In the genomic region with DNA sequence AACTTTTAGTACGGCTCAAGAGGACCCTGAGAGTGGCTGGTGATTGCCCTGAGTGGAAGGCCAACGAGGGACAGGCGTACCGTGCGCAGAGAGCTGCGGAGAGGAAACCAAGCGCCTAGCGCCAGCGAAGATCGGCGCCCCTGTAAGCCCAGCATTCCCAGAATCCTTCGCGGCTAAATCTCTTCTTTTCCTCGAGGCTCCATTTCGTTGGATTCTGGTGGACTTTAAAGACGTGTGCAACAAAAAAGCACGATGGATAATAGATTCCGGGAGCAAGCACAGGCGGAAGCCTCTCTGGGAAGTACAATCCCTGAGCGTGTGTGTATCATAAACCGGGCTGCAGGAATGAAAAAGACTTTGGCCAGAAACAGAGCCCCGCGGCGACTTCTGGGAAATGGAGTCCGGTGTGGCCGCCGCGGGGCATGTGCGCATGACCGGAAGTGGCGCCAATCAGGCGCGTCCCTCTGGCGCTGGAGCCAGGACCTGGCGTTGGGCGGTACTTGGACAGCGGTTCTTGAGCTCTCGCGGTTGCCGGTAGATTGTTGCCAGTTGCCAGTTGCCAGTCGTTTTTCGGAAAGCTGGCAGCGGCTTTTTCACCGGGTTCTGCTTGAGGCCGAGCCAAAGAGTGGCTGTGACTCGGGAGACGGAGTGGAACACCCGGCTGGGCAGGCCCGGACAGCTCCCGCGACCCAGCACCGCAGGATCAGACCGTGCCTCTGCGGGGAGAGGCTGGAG, we compare ENCODE assay signal across 8 cellular contexts. TPM values are rescaled to one million over a fixed set of nuclear protein-coding genes. Genes with fewer than 3 reads are reported as not detected.
DNase-seq lines count a peak whose midpoint lies in the region; ATAC-seq and TF ChIP-seq lines count a peak whose summit lies in the region.

A gene (plus strand): TSS at position 449 of the 735 bp plus-strand sequence. CDS start 406 bp downstream, outside the sequence.

- peak; percentile 87 for ATAC-seq in GM19397 (IDR thresholded peaks at IDR 0.05; ENCODE audit: unreplicated experiment)
- peak; percentile 53 for ATAC-seq in HG03558 (IDR thresholded peaks at IDR 0.05; ENCODE audit: extremely low read depth, unreplicated experiment)

- H3K9me3 Mint-ChIP-seq in activated CD4-positive, alpha-beta T cell treated with anti-CD3 and anti-CD28 coated beads, Interleukin-2, amount 10 ng/mL, durations not matched to agents 7 days and 5 days, result no peaks in the 10 kb centered on the region

- peak within 1 kb of the TSS; percentile 84 for H3K27ac ChIP-seq in C4-2B

- no peak for TF ChIP-seq CTCF in C4-2B (conservative IDR thresholded peaks at IDR 0.05)

- DNase-seq in NCI-H748 (lab: John Stamatoyannopoulos, UW; ENCODE audit: unreplicated experiment) (peak; percentile 91), cortex of kidney (lab: John Stamatoyannopoulos, UW) (peak; percentile 56), left kidney (ENCODE audit: low read depth, low spot score) (peak; percentile 96)
- peak; percentile 93 for DNase-seq in activated CD4-positive, alpha-beta T cell treated with anti-CD3 and anti-CD28 coated beads, Interleukin-2, amount 10 ng/mL, durations not matched to agents 7 days and 5 days
- peak; percentile 78 to 90 for DNase-seq in stimulated activated CD4-positive, alpha-beta T cell treated with anti-CD3 and anti-CD28 coated beads, Interleukin-1b, Interleukin-23, amount 100 ng/mL, for 4 hours (ENCODE audit: low read depth in 2 of 2)

- H3K27ac Mint-ChIP-seq in activated CD4-positive, alpha-beta T cell treated with anti-CD3 and anti-CD28 coated beads, Interleukin-2, amount 10 ng/mL, durations not matched to agents 7 days and 5 days, result peak within 1 kb of the TSS; percentile 94

- POLR2A ChIA-PET in activated CD4-positive, alpha-beta T cell treated with anti-CD3 and anti-CD28 coated beads, Interleukin-2, amount 10 ng/mL, durations not matched to agents 7 days and 5 days (lab: Charles Lee), result no interaction called here

- no peaks in the 10 kb centered on the region for H3K27me3 Mint-ChIP-seq in activated CD4-positive, alpha-beta T cell treated with anti-CD3 and anti-CD28 coated beads, Interleukin-2, amount 10 ng/mL, durations not matched to agents 7 days and 5 days

- H3K4me1 Mint-ChIP-seq in activated CD4-positive, alpha-beta T cell treated with anti-CD3 and anti-CD28 coated beads, Interleukin-2, amount 10 ng/mL, durations not matched to agents 7 days and 5 days, result peaks cover 53% of the 10 kb centered on the region

- H3K36me3 Mint-ChIP-seq in activated CD4-positive, alpha-beta T cell treated with anti-CD3 and anti-CD28 coated beads, Interleukin-2, amount 10 ng/mL, durations not matched to agents 7 days and 5 days (ENCODE audit: low read depth), result peaks cover 17% of the 10 kb centered on the region

- CTCF ChIA-PET in activated CD4-positive, alpha-beta T cell treated with anti-CD3 and anti-CD28 coated beads, Interleukin-2, amount 10 ng/mL, durations not matched to agents 7 days and 5 days (lab: Charles Lee), result interaction anchor here (0.6 to 1.6 kb wide), 5 partner anchors 15 to 31 kb away, joined by 3 to 5 read pairs (median 3); a partner anchor contains a TSS

- H3K4me3 Mint-ChIP-seq in activated CD4-positive, alpha-beta T cell treated with anti-CD3 and anti-CD28 coated beads, Interleukin-2, amount 10 ng/mL, durations not matched to agents 7 days and 5 days, result peak within 1 kb of the TSS; percentile 99

RNA-seq across cellular contexts. Expression of the gene that starts here (rescaled TPM):
- total RNA-seq in activated CD4-positive, alpha-beta T cell treated with anti-CD3 and anti-CD28 coated beads, Interleukin-2, amount 10 ng/mL, durations not matched to agents 7 days and 5 days, result 10 to 100 TPM; 13.1 to 13.2 TPM

Comparison
In these comparisons a context has a peak if more than half of its experiments do, and no peak if none do; other contexts are left out.
1. Peak in every context shown above with its lines: DNase-seq, ATAC-seq and H3K27ac ChIP-seq.